16 cellular contexts compared by ENCODE assay signal in the genomic region with DNA sequence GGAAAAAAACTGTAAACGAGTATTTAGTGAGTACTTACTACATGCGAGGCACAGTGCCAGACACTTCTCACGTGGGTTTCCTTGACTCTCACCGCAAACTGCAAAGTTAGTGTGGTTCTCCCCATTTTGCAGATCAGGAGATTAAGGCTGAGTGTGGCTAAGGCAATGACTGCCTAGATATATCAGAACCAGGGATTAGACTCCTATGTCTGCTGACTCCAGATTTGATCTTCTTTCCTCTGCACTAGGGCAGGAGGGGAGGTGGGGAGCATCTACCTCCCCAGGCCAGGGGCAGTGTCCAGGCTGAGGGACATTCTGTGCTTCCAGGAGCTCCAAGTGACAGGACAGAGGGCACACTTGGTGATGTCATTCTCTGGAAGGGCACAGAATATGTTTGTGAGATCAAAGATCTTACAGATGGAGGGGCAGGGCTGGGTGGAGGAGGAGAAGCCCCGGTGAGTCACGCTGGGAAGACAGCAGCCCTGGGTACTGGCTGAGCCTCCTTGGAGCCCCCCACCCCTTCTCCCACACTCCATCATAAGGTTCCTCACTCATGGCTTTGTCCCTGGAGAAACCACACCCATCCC.
DNase-seq lines count a peak whose midpoint lies in the region; ATAC-seq, FAIRE-seq and TF ChIP-seq lines count a peak whose summit lies in the region.
"Had no signal": no experiment of that assay in that cellular context is flagged by ENCODE, and none has a peak within 500 bp of the region (broad histone marks: within the 10 kb centered on the region; RNA-seq: fewer than 3 reads in every experiment).

No MANE protein-coding gene starts in this region.

- FAIRE-seq in kidney (lab: Jason Lieb, UNC) = no peak
- FAIRE-seq in small intestine (lab: Jason Lieb, UNC) = no peak
- FAIRE-seq in pancreas (lab: Jason Lieb, UNC) = no peak
- FAIRE-seq: RCC 7860 had no signal

- no peak overlapping the region for H3K4me3 ChIP-seq in GM23248
- H3K4me3 ChIP-seq in RWPE2 (ENCODE audit: severe bottlenecking) = no peak overlapping the region
- no peak overlapping the region for H3K4me3 ChIP-seq in kidney (ENCODE audit: low read length in 2 of 2)
- H3K4me3 ChIP-seq in small intestine (ENCODE audit: low read depth in 1 of 2, low read length in 2 of 2) = no peak overlapping the region
- no peak overlapping the region for H3K4me3 ChIP-seq in pancreas

- H3F3A ChIP-seq in GM23248 (ENCODE audit: insufficient read depth) = no peaks in the 10 kb centered on the region

- H2AFZ ChIP-seq in GM23248 = peak overlapping the region; percentile 73; the same call in 1 of the 2 replicates

- intact Hi-C loops in kidney (cut with DNase I) = no loop called here
- intact Hi-C loops in pancreas (cut with DNase I) = no loop called here

- in situ Hi-C loops in GM23248 (cut with MboI) = no loop called here

- no peaks in the 10 kb centered on the region for H3K79me2 ChIP-seq in GM23248 (ENCODE audit: insufficient read depth)

- no peak overlapping the region for H3K4me2 ChIP-seq in GM23248 (ENCODE audit: unreplicated experiment)

- DNase-seq in GM23248 (peak; percentile 69), RWPE2 (ENCODE audit: low spot score) (peak; percentile 23), kidney (no peak), small intestine (peak; percentile 53), NCI-H1694 treated with DMSO at 0.1 percent for 48 hours (lab: John Stamatoyannopoulos, UW) (no peak), pancreas (no peak), NCI-H1105 treated with DMSO at 0.1 percent for 48 hours (lab: John Stamatoyannopoulos, UW) (no peak)
- DNase-seq in activated CD4-positive, CD25-positive, alpha-beta regulatory T cell treated with anti-CD3 and anti-CD28 coated beads, Interleukin-2, amount 50 U/mL, for 72 hours = no peak
- DNase-seq: activated CD4-positive, alpha-beta T cell treated with anti-CD3 and anti-CD28 coated beads, Interleukin-2, amount 10 ng/mL, durations not matched to agents 7 days and 5 days; CD8-positive, alpha-beta T cell; dermis blood vessel endothelial cell; HCEC 1CT; retina; stimulated activated CD4-positive, alpha-beta T cell treated with anti-CD3 and anti-CD28 coated beads, Interleukin-4, amount 100 ng/mL, for 4 hours; stimulated activated naive B cell treated with anti-CD40 and anti-IgM and Interleukin-4, amounts not matched to agents 10 μg/mL and 1 μg/mL and 100 μg/mL, for 72 hours had no signal

- peaks cover 13% of the 10 kb centered on the region for H3K4me1 ChIP-seq in GM23248 (ENCODE audit: insufficient read depth)
- peaks cover 5% of the 10 kb centered on the region for H3K4me1 ChIP-seq in RWPE2 (ENCODE audit: insufficient read depth, poor library complexity, severe bottlenecking)
- peaks cover 12 to 16% of the 10 kb centered on the region in 2 donors for H3K4me1 ChIP-seq in kidney (ENCODE audit: control insufficient read depth in 1 of 2, insufficient read depth in 1 of 2, low read depth in 1 of 2, low read length in 2 of 2)
- H3K4me1 ChIP-seq in small intestine (ENCODE audit: control insufficient read depth in 2 of 2, insufficient read depth in 1 of 2, low read depth in 1 of 2, low read length in 1 of 2) = no peaks in the 10 kb centered on the region
- H3K4me1 ChIP-seq in pancreas = no peaks in the 10 kb centered on the region

- peak overlapping the region; percentile 39 for H3K27ac ChIP-seq in GM23248
- no peak overlapping the region for H3K27ac ChIP-seq in RWPE2 (ENCODE audit: poor library complexity, severe bottlenecking)
- H3K27ac ChIP-seq in kidney (ENCODE audit: low read depth in 2 of 2, low read length in 2 of 2) = peak overlapping the region; percentile 51 to 73
- no peak overlapping the region for H3K27ac ChIP-seq in small intestine (ENCODE audit: low read depth in 1 of 2, low read length in 1 of 2)
- H3K27ac ChIP-seq in pancreas = no peak overlapping the region

- H3K9me2 ChIP-seq in GM23248 (ENCODE audit: insufficient read depth) = no peaks in the 10 kb centered on the region

- H3K36me3 ChIP-seq in GM23248 (ENCODE audit: low read depth) = no peaks in the 10 kb centered on the region
- H3K36me3 ChIP-seq in RWPE2 (ENCODE audit: low read depth) = no peaks in the 10 kb centered on the region
- no peaks in the 10 kb centered on the region for H3K36me3 ChIP-seq in kidney (ENCODE audit: control insufficient read depth in 1 of 2, insufficient read depth in 2 of 2, low read length in 2 of 2)
- H3K36me3 ChIP-seq in small intestine (ENCODE audit: control insufficient read depth in 2 of 2, insufficient read depth in 2 of 2, low read length in 2 of 2) = no peaks in the 10 kb centered on the region
- no peaks in the 10 kb centered on the region for H3K36me3 ChIP-seq in pancreas

- no peak for TF ChIP-seq CTCF in RWPE2 (IDR thresholded peaks at IDR 0.05; ENCODE audit: poor library complexity, severe bottlenecking)
- no peak for TF ChIP-seq CTCF in kidney (IDR thresholded peaks at IDR 0.05; ENCODE audit: borderline replicate concordance, extremely low read depth, insufficient read depth)
- no peak for TF ChIP-seq CTCF in pancreas (IDR thresholded peaks at IDR 0.05)

- H3K27me3 ChIP-seq in GM23248 (replicated peaks; ENCODE audit: insufficient read depth) (no peaks in the 10 kb centered on the region), RWPE2 (ENCODE audit: insufficient read depth, poor library complexity, severe bottlenecking) (no peaks in the 10 kb centered on the region), small intestine (ENCODE audit: control insufficient read depth in 2 of 2, insufficient read depth in 2 of 2, low read length in 2 of 2) (no peaks in the 10 kb centered on the region), pancreas (no peaks in the 10 kb centered on the region)

- 43 to 50% methylated on average over 6 of the region's 6 CpGs for WGBS in GM23248 (ENCODE audit: low coverage in 1 of 2, low lambda C conversion rate in 2 of 2, missing lambda C conversion rate in 2 of 2), 2 experiments
- WGBS in small intestine, 3 donors = 42 to 64% (median 42%) methylated on average over 6 of the region's 6 CpGs
- 62 to 66% methylated on average over 6 of the region's 6 CpGs for WGBS in pancreas, 2 donors

- ATAC-seq in RWPE2 (ENCODE audit: low read depth) (no peak; the same call in 2 of the 3 replicates), pancreas (no peak)
- ATAC-seq: CD8-positive, alpha-beta T cell; stimulated activated naive B cell treated with anti-CD40 and anti-IgM and Interleukin-4, amounts not matched to agents 10 μg/mL and 1 μg/mL and 100 μg/mL, for 72 hours had no signal

- no peaks in the 10 kb centered on the region for H4K20me1 ChIP-seq in GM23248 (ENCODE audit: insufficient read depth)

- H3K9me3 ChIP-seq in GM23248 (ENCODE audit: low read depth) = no peaks in the 10 kb centered on the region
- H3K9me3 ChIP-seq in RWPE2 (ENCODE audit: severe bottlenecking) = no peaks in the 10 kb centered on the region
- no peaks in the 10 kb centered on the region for H3K9me3 ChIP-seq in kidney (ENCODE audit: control insufficient read depth in 1 of 2, low read length in 2 of 2)
- no peaks in the 10 kb centered on the region for H3K9me3 ChIP-seq in small intestine (ENCODE audit: control insufficient read depth, low read depth)
- no peaks in the 10 kb centered on the region for H3K9me3 ChIP-seq in pancreas

- H3K9ac ChIP-seq in GM23248 (peak overlapping the region; percentile 48; the same call in 1 of the 2 replicates), kidney (ENCODE audit: low read length in 2 of 2) (no peak overlapping the region)

Comparison
In these comparisons a context has a peak if more than half of its experiments do, and no peak if none do; other contexts are left out.
1. DNase-seq: peak in GM23248 (single experiment), RWPE2 (single experiment) and small intestine (single experiment); none in kidney (single experiment), NCI-H1694 treated with DMSO at 0.1 percent for 48 hours (single experiment), pancreas (0 of 6), NCI-H1105 treated with DMSO at 0.1 percent for 48 hours (single experiment) and activated CD4-positive, CD25-positive, alpha-beta regulatory T cell treated with anti-CD3 and anti-CD28 coated beads, Interleukin-2, amount 50 U/mL, for 72 hours (single experiment).
2. H3K27ac ChIP-seq: peak in GM23248 (single experiment) and kidney (2 of 2); none in RWPE2 (single experiment), small intestine (0 of 2) and pancreas (0 of 4).